Comparison of ENCODE assay signal across 20 cellular contexts in genomic region chr19:44894946-44895345, GRCh38. TPM values are rescaled to one million over a fixed set of nuclear protein-coding genes. Genes with fewer than 3 reads are reported as not detected.
A peak's percentile ranks its signal among the peaks of the same experiment; 100 is the strongest.
DNase-seq lines count a peak whose midpoint lies in the region; ATAC-seq, FAIRE-seq and TF ChIP-seq lines count a peak whose summit lies in the region.
"Had no signal": no experiment of that assay in that cellular context is flagged by ENCODE, and none has a peak within 500 bp of the region (broad histone marks: within the 10 kb centered on the region; RNA-seq: fewer than 3 reads in every experiment).

No MANE protein-coding gene starts in this region.

- POLR2A ChIA-PET in HepG2 (lab: Yijun Ruan, JAX), result interaction anchor here (1.1 to 1.4 kb wide), 3 partner anchors 9 to 60 kb away, joined by 3 to 7 read pairs (median 4); partner anchors contain the start of genes APOE and CLPTM1
- POLR2A ChIA-PET in activated CD8-positive, alpha-beta T cell treated with anti-CD3 and anti-CD28 coated beads for 36 hours (lab: Charles Lee), result interaction anchor here (0.6 to 3.5 kb wide), 4 partner anchors 10 to 137 kb away, joined by 3 to 14 read pairs (median 3); partner anchors contain the start of gene APOE

- H3K27me3 Mint-ChIP-seq in activated CD8-positive, alpha-beta T cell treated with anti-CD3 and anti-CD28 coated beads for 36 hours, result no peaks in the 10 kb centered on the region
- H3K27me3 Mint-ChIP-seq in endothelial cell (ENCODE audit: unreplicated experiment), result peaks cover 22% of the 10 kb centered on the region

- H4K20me1 ChIP-seq in HepG2 (ENCODE audit: insufficient read depth, low read length), result no peaks in the 10 kb centered on the region

- DNase-seq in HepG2 (ENCODE audit: low spot score) (no peak), right lobe of liver (no peak), endothelial cell (ENCODE audit: low spot score) (no peak), ecto neural progenitor cell (ENCODE audit: low spot score) (no peak)
- no peak for DNase-seq in activated CD8-positive, alpha-beta T cell treated with anti-CD3 and anti-CD28 coated beads for 36 hours
- DNase-seq: DND-41; NCI-H1092 treated with DMSO at 0.1 percent for 48 hours; NCI-H510A; NCI-H748 treated with DMSO at 0.1 percent for 48 hours; NK-92 treated with Interleukin-12 subunit alpha and Interleukin-12 subunit beta, amount 100 ng/mL, for 24 hours; Peyer's patch had no signal

- BruUV-seq in HepG2 (replicated peaks; lab: Mats Ljungman, UMichigan), result no TSS peak

- CTCF ChIA-PET in HepG2 (lab: Yijun Ruan, JAX; ENCODE audit: low intra/inter-chr PET ratio, low total read pairs), result no interaction called here
- CTCF ChIA-PET in activated CD8-positive, alpha-beta T cell treated with anti-CD3 and anti-CD28 coated beads for 36 hours (lab: Charles Lee), result interaction anchor here (0.8 to 1.1 kb wide), 2 partner anchors 10 to 165 kb away, joined by 3 read pairs; no protein-coding TSS in a partner anchor

- in situ Hi-C loops in HepG2 (cut with HindIII; ENCODE audit: extremely low pct_ligation_motif_present, low pct_unique_long_range_greater_than_20kb), result no loop called here

- WGBS in HepG2 (ENCODE audit: low lambda C conversion rate), result 83% methylated on average over 9 of the region's 9 CpGs
- 65% methylated on average over 4 of the region's 9 CpGs for WGBS in right lobe of liver (ENCODE audit: insufficient coverage, low coverage, low lambda C conversion rate, missing lambda C conversion rate)

- H3K9me3 ChIP-seq in HepG2 (ENCODE audit: low read length), result no peaks in the 10 kb centered on the region
- no peaks in the 10 kb centered on the region for H3K9me3 ChIP-seq in right lobe of liver
- H3K9me3 ChIP-seq: Peyer's patch had no signal

- no peaks in the 10 kb centered on the region; a peak in 1 of 5 replicates for H3K27me3 ChIP-seq in HepG2 (ENCODE audit: control insufficient read depth in 1 of 2, insufficient read depth in 2 of 2, low read length in 2 of 2)
- no peaks in the 10 kb centered on the region for H3K27me3 ChIP-seq in right lobe of liver
- H3K27me3 ChIP-seq: Peyer's patch had no signal

- no peak overlapping the region for H3K27ac ChIP-seq in HepG2 (ENCODE audit: extremely low read length, insufficient read depth, low read length)
- H3K27ac ChIP-seq in right lobe of liver, result no peak overlapping the region
- H3K27ac ChIP-seq: C4-2B, Peyer's patch had no signal

- H2AFZ ChIP-seq in HepG2 (ENCODE audit: low read length), result no peak overlapping the region
- H2AFZ ChIP-seq: GM23338 had no signal

- no peak for TF ChIP-seq CTCF in HepG2 (CRISPR knock-in tag; IDR thresholded peaks at IDR 0.05)
- no peak for TF ChIP-seq CTCF in right lobe of liver (IDR thresholded peaks at IDR 0.05)
- TF ChIP-seq CTCF in activated CD8-positive, alpha-beta T cell treated with anti-CD3 and anti-CD28 coated beads for 36 hours (IDR thresholded peaks at IDR 0.05), result no peak
- TF ChIP-seq CTCF in endothelial cell (IDR thresholded peaks at IDR 0.05; ENCODE audit: unreplicated experiment), result no peak

- TF ChIP-seq EP300 in HepG2 (IDR thresholded peaks at IDR 0.05; ENCODE audit: low read depth in 2 of 2, low read length in 2 of 2) (no peak), HepG2 (CRISPR knock-in tag; IDR thresholded peaks at IDR 0.05; ENCODE audit: borderline replicate concordance) (no peak)

- 0 out of 2 replicates have a peak overlapping the region, but pooled peaks have one; percentile 8 for H3K9ac ChIP-seq in HepG2 (ENCODE audit: insufficient read depth, low read depth, low read length)

- H3K9me3 Mint-ChIP-seq in activated CD8-positive, alpha-beta T cell treated with anti-CD3 and anti-CD28 coated beads for 36 hours, result no peaks in the 10 kb centered on the region
- no peaks in the 10 kb centered on the region for H3K9me3 Mint-ChIP-seq in endothelial cell (ENCODE audit: unreplicated experiment)

- TF ChIP-seq POLR2A in HepG2 (IDR thresholded peaks at IDR 0.05; ENCODE audit: insufficient read depth in 1 of 2, low read depth in 2 of 2, low read length in 2 of 2) (no peak), right lobe of liver (IDR thresholded peaks at IDR 0.05) (no peak)

- H3K4me1 ChIP-seq in HepG2 (ENCODE audit: insufficient read depth, low read length) (peaks cover 21% of the 10 kb centered on the region), right lobe of liver (peaks cover 0 to 17% (median 4%) of the 10 kb centered on the region in 4 donors)

- H3K79me2 ChIP-seq in HepG2 (ENCODE audit: insufficient read depth, low read length), result peaks cover 39% of the 10 kb centered on the region

- no peak for FAIRE-seq in HepG2 (lab: Jason Lieb, UNC)
- FAIRE-seq: K562 had no signal

- TF ChIP-seq RAD21 in HepG2 (CRISPR knock-in tag; IDR thresholded peaks at IDR 0.05), result no peak

- H3K4me2 ChIP-seq in HepG2 (ENCODE audit: low read depth, low read length), result no peak overlapping the region
- H3K4me2 ChIP-seq: GM23338 had no signal

- peaks cover 44 to 62% of the 10 kb centered on the region in 2 experiments for H3K36me3 ChIP-seq in HepG2 (replicated peaks in 1 of 2; ENCODE audit: control insufficient read depth in 1 of 2, insufficient read depth in 2 of 2, low read length in 2 of 2)
- peaks cover 0 to 31% (median 18%) of the 10 kb centered on the region in 4 donors for H3K36me3 ChIP-seq in right lobe of liver

- no peak for ATAC-seq in HepG2
- no peak for ATAC-seq in right lobe of liver
- no peak for ATAC-seq in activated CD8-positive, alpha-beta T cell treated with anti-CD3 and anti-CD28 coated beads for 36 hours
- no peak for ATAC-seq in GM18861 (IDR thresholded peaks at IDR 0.05; ENCODE audit: unreplicated experiment)
- ATAC-seq in GM21367 (IDR thresholded peaks at IDR 0.05; ENCODE audit: unreplicated experiment), result no peak
- ATAC-seq: GM23338, HCT116, K562, Right ventricle myocardium inferior had no signal

- H3K27ac Mint-ChIP-seq in activated CD8-positive, alpha-beta T cell treated with anti-CD3 and anti-CD28 coated beads for 36 hours, result peak overlapping the region; percentile 20
- H3K27ac Mint-ChIP-seq in endothelial cell (ENCODE audit: unreplicated experiment), result peak overlapping the region; percentile 52
- H3K27ac Mint-ChIP-seq: GM23338 had no signal

- no peak overlapping the region for H3K4me3 Mint-ChIP-seq in activated CD8-positive, alpha-beta T cell treated with anti-CD3 and anti-CD28 coated beads for 36 hours
- peak overlapping the region; percentile 60 for H3K4me3 Mint-ChIP-seq in endothelial cell (ENCODE audit: unreplicated experiment)
- H3K4me3 Mint-ChIP-seq: GM23338 had no signal

- intact Hi-C loops in HepG2 (cut with micrococcal nuclease; ENCODE audit: unreplicated experiment) (no loop called here), right lobe of liver (cut with DNase I) (no loop called here)
- intact Hi-C loops in activated CD8-positive, alpha-beta T cell treated with anti-CD3 and anti-CD28 coated beads for 36 hours (cut with micrococcal nuclease), result no loop called here

- no peak overlapping the region for H3K4me3 ChIP-seq in HepG2 (replicated peaks in 1 of 3; ENCODE audit: insufficient read depth in 1 of 3, low read depth in 2 of 3, low read length in 3 of 3)
- no peak overlapping the region for H3K4me3 ChIP-seq in right lobe of liver
- H3K4me3 ChIP-seq: GM23338, K562, Peyer's patch had no signal

- H3K4me1 Mint-ChIP-seq in activated CD8-positive, alpha-beta T cell treated with anti-CD3 and anti-CD28 coated beads for 36 hours (ENCODE audit: low read depth), result peaks cover 28% of the 10 kb centered on the region
- H3K4me1 Mint-ChIP-seq in endothelial cell (ENCODE audit: unreplicated experiment), result peaks cover 13% of the 10 kb centered on the region

- H3K36me3 Mint-ChIP-seq in activated CD8-positive, alpha-beta T cell treated with anti-CD3 and anti-CD28 coated beads for 36 hours (ENCODE audit: low read depth), result peaks cover 48% of the 10 kb centered on the region
- peaks cover 56% of the 10 kb centered on the region for H3K36me3 Mint-ChIP-seq in endothelial cell (ENCODE audit: low read depth, unreplicated experiment)

RNA-seq across cellular contexts. Expression of gene TOMM40, which starts 3.9 kb away (rescaled TPM):
- total RNA-seq in HepG2 (2016; rRNA removed; fragmentation: Illumina TruSeq; extraction: Trizol) (84.5 and 110 TPM in 2 replicates), right lobe of liver (10 to 100 TPM; 24.9 to 82.6 (median 26.7) TPM), endothelial cell (ENCODE audit: unreplicated experiment) (60.5 TPM)
- total RNA-seq in HepG2 (2016; cell fraction: cytosol; rRNA removed; fragmentation: Illumina TruSeq; extraction: Trizol; ENCODE audit: low read depth), result 53.8 and 61.2 TPM in 2 replicates
- 80.8 and 107 TPM in 2 replicates for total RNA-seq in HepG2 (2016; cell fraction: insoluble cytoplasmic fraction; rRNA removed; fragmentation: Illumina TruSeq; extraction: Trizol)
- 83.6 and 90.9 TPM in 2 replicates for total RNA-seq in HepG2 (2016; cell fraction: membrane; rRNA removed; fragmentation: Illumina TruSeq; extraction: Trizol)
- 53.3 and 59.8 TPM in 2 replicates for total RNA-seq in HepG2 (2016; cell fraction: nucleus; rRNA removed; fragmentation: Illumina TruSeq; extraction: Trizol)
- polyA plus RNA-seq in HepG2 (2011; rRNA removed), result 72.0 and 80.8 TPM in 2 replicates
- 70.1 and 101 TPM in 2 replicates for polyA plus RNA-seq in HepG2 (2011; cell fraction: cytosol; rRNA removed)
- 86.1 and 90.7 TPM in 2 replicates for polyA plus RNA-seq in HepG2 (2011; cell fraction: nucleus; rRNA removed)
- polyA plus RNA-seq in HepG2 (2012), result 50.6 and 56.9 TPM in 2 replicates
- polyA plus RNA-seq in HepG2 (2016; cell fraction: cytosol; fragmentation: Illumina TruSeq; extraction: Trizol; ENCODE audit: low read depth), result 78.5 and 80.1 TPM in 2 replicates
- polyA plus RNA-seq in HepG2 (2016; cell fraction: insoluble cytoplasmic fraction; fragmentation: Illumina TruSeq; extraction: Trizol; ENCODE audit: low read depth), result 123 and 139 TPM in 2 replicates
- polyA plus RNA-seq in HepG2 (2016; cell fraction: membrane; fragmentation: Illumina TruSeq; extraction: Trizol; ENCODE audit: low read depth), result 85.7 and 87.8 TPM in 2 replicates
- polyA plus RNA-seq in HepG2 (2016; cell fraction: nucleus; fragmentation: Illumina TruSeq; extraction: Trizol; ENCODE audit: insufficient read depth, low read depth), result 130 and 133 TPM in 2 replicates
- 89.9 and 116 TPM in 2 replicates for polyA minus RNA-seq in HepG2 (2011; rRNA and poly(A)+ RNA removed; ENCODE audit: low replicate concordance)
- 25.4 and 31.5 TPM in 2 replicates for polyA minus RNA-seq in HepG2 (2011; cell fraction: cytosol; rRNA and poly(A)+ RNA removed)
- 14.4 and 14.8 TPM in 2 replicates for polyA minus RNA-seq in HepG2 (2011; cell fraction: nucleus; rRNA and poly(A)+ RNA removed)
- total RNA-seq in activated CD8-positive, alpha-beta T cell treated with anti-CD3 and anti-CD28 coated beads for 36 hours, result 100 to 1,000 TPM; 134 to 138 TPM

RNA-seq across cellular contexts. Expression of gene APOE, which starts 10.7 kb away (rescaled TPM):
- total RNA-seq in HepG2 (2016; rRNA removed; fragmentation: Illumina TruSeq; extraction: Trizol), result 458 and 1,328 TPM in 2 replicates
- total RNA-seq in HepG2 (2016; cell fraction: cytosol; rRNA removed; fragmentation: Illumina TruSeq; extraction: Trizol; ENCODE audit: low read depth), result 159 and 166 TPM in 2 replicates
- total RNA-seq in HepG2 (2016; cell fraction: insoluble cytoplasmic fraction; rRNA removed; fragmentation: Illumina TruSeq; extraction: Trizol), result 502 and 1,332 TPM in 2 replicates
- total RNA-seq in HepG2 (2016; cell fraction: membrane; rRNA removed; fragmentation: Illumina TruSeq; extraction: Trizol), result 224 and 230 TPM in 2 replicates
- total RNA-seq in HepG2 (2016; cell fraction: nucleus; rRNA removed; fragmentation: Illumina TruSeq; extraction: Trizol), result 800 and 999 TPM in 2 replicates
- polyA plus RNA-seq in HepG2 (2011; rRNA removed), result 1,470 and 1,944 TPM in 2 replicates
- polyA plus RNA-seq in HepG2 (2011; cell fraction: cytosol; rRNA removed), result 2,997 and 3,700 TPM in 2 replicates
- 1,674 and 2,058 TPM in 2 replicates for polyA plus RNA-seq in HepG2 (2011; cell fraction: nucleus; rRNA removed)
- polyA plus RNA-seq in HepG2 (2012), result 709 and 938 TPM in 2 replicates
- polyA plus RNA-seq in HepG2 (2016; cell fraction: cytosol; fragmentation: Illumina TruSeq; extraction: Trizol; ENCODE audit: low read depth), result 177 and 191 TPM in 2 replicates
- polyA plus RNA-seq in HepG2 (2016; cell fraction: insoluble cytoplasmic fraction; fragmentation: Illumina TruSeq; extraction: Trizol; ENCODE audit: low read depth), result 450 and 491 TPM in 2 replicates
- polyA plus RNA-seq in HepG2 (2016; cell fraction: membrane; fragmentation: Illumina TruSeq; extraction: Trizol; ENCODE audit: low read depth), result 185 and 190 TPM in 2 replicates
- 1,533 and 1,741 TPM in 2 replicates for polyA plus RNA-seq in HepG2 (2016; cell fraction: nucleus; fragmentation: Illumina TruSeq; extraction: Trizol; ENCODE audit: insufficient read depth, low read depth)
- polyA minus RNA-seq in HepG2 (2011; rRNA and poly(A)+ RNA removed; ENCODE audit: low replicate concordance), result 0.40 and 224 TPM in 2 replicates
- polyA minus RNA-seq in HepG2 (2011; cell fraction: cytosol; rRNA and poly(A)+ RNA removed), result 272 and 395 TPM in 2 replicates
- 73.5 and 101 TPM in 2 replicates for polyA minus RNA-seq in HepG2 (2011; cell fraction: nucleus; rRNA and poly(A)+ RNA removed)
- 1,000 to 10,000 TPM; 3,480 to 8,780 (median 4,667) TPM for total RNA-seq in right lobe of liver
- total RNA-seq in activated CD8-positive, alpha-beta T cell treated with anti-CD3 and anti-CD28 coated beads for 36 hours, result 1 to 10 TPM in 1 of 2 experiments, under 1 TPM in 1; 0.87 to 1.2 TPM
- total RNA-seq in endothelial cell (ENCODE audit: unreplicated experiment), result 258 TPM

RNA-seq across cellular contexts. Expression of gene APOC1, which starts 19.5 kb away (rescaled TPM):
- total RNA-seq in HepG2 (2016; rRNA removed; fragmentation: Illumina TruSeq; extraction: Trizol) (417 and 600 TPM in 2 replicates), right lobe of liver (1,000 to 10,000 TPM; 4,903 to 7,393 (median 5,741) TPM), endothelial cell (ENCODE audit: unreplicated experiment) (44.8 TPM)
- 534 and 640 TPM in 2 replicates for total RNA-seq in HepG2 (2016; cell fraction: cytosol; rRNA removed; fragmentation: Illumina TruSeq; extraction: Trizol; ENCODE audit: low read depth)
- total RNA-seq in HepG2 (2016; cell fraction: insoluble cytoplasmic fraction; rRNA removed; fragmentation: Illumina TruSeq; extraction: Trizol), result 415 and 575 TPM in 2 replicates
- 550 and 704 TPM in 2 replicates for total RNA-seq in HepG2 (2016; cell fraction: membrane; rRNA removed; fragmentation: Illumina TruSeq; extraction: Trizol)
- total RNA-seq in HepG2 (2016; cell fraction: nucleus; rRNA removed; fragmentation: Illumina TruSeq; extraction: Trizol), result 303 and 371 TPM in 2 replicates
- 1,235 and 1,480 TPM in 2 replicates for polyA plus RNA-seq in HepG2 (2011; rRNA removed)
- polyA plus RNA-seq in HepG2 (2011; cell fraction: cytosol; rRNA removed), result 789 and 856 TPM in 2 replicates
- polyA plus RNA-seq in HepG2 (2011; cell fraction: nucleus; rRNA removed), result 221 and 239 TPM in 2 replicates
- polyA plus RNA-seq in HepG2 (2012), result 609 and 1,000 TPM in 2 replicates
- 629 and 790 TPM in 2 replicates for polyA plus RNA-seq in HepG2 (2016; cell fraction: cytosol; fragmentation: Illumina TruSeq; extraction: Trizol; ENCODE audit: low read depth)
- polyA plus RNA-seq in HepG2 (2016; cell fraction: insoluble cytoplasmic fraction; fragmentation: Illumina TruSeq; extraction: Trizol; ENCODE audit: low read depth), result 381 and 408 TPM in 2 replicates
- 501 and 616 TPM in 2 replicates for polyA plus RNA-seq in HepG2 (2016; cell fraction: membrane; fragmentation: Illumina TruSeq; extraction: Trizol; ENCODE audit: low read depth)
- polyA plus RNA-seq in HepG2 (2016; cell fraction: nucleus; fragmentation: Illumina TruSeq; extraction: Trizol; ENCODE audit: insufficient read depth, low read depth), result 540 and 648 TPM in 2 replicates
- polyA minus RNA-seq in HepG2 (2011; rRNA and poly(A)+ RNA removed; ENCODE audit: low replicate concordance), result 364 TPM in 1 of 2 replicates, not detected in the other
- polyA minus RNA-seq in HepG2 (2011; cell fraction: cytosol; rRNA and poly(A)+ RNA removed), result 191 and 220 TPM in 2 replicates
- polyA minus RNA-seq in HepG2 (2011; cell fraction: nucleus; rRNA and poly(A)+ RNA removed), result 50.5 and 79.1 TPM in 2 replicates
- 1 to 10 TPM; 2.5 to 3.6 TPM for total RNA-seq in activated CD8-positive, alpha-beta T cell treated with anti-CD3 and anti-CD28 coated beads for 36 hours

RNA-seq across cellular contexts. Expression of gene APOC4, which starts 47.1 kb away (rescaled TPM):
- total RNA-seq in HepG2 (2016; rRNA removed; fragmentation: Illumina TruSeq; extraction: Trizol), result 0.46 TPM in 1 of 2 replicates, not detected in the other
- 0.79 TPM in 1 of 2 replicates, not detected in the other for total RNA-seq in HepG2 (2016; cell fraction: cytosol; rRNA removed; fragmentation: Illumina TruSeq; extraction: Trizol; ENCODE audit: low read depth)
- 1.1 TPM in 1 of 2 replicates, not detected in the other for total RNA-seq in HepG2 (2016; cell fraction: insoluble cytoplasmic fraction; rRNA removed; fragmentation: Illumina TruSeq; extraction: Trizol)
- 0.49 and 0.72 TPM in 2 replicates for total RNA-seq in HepG2 (2016; cell fraction: membrane; rRNA removed; fragmentation: Illumina TruSeq; extraction: Trizol)
- total RNA-seq in HepG2 (2016; cell fraction: nucleus; rRNA removed; fragmentation: Illumina TruSeq; extraction: Trizol), result not detected in 2 replicates
- not detected in 2 replicates for polyA plus RNA-seq in HepG2 (2011; rRNA removed)
- not detected in 2 replicates for polyA plus RNA-seq in HepG2 (2011; cell fraction: cytosol; rRNA removed)
- polyA plus RNA-seq in HepG2 (2011; cell fraction: nucleus; rRNA removed), result not detected in 2 replicates
- not detected in 2 replicates for polyA plus RNA-seq in HepG2 (2012)
- 0.45 and 0.79 TPM in 2 replicates for polyA plus RNA-seq in HepG2 (2016; cell fraction: cytosol; fragmentation: Illumina TruSeq; extraction: Trizol; ENCODE audit: low read depth)
- not detected in 2 replicates for polyA plus RNA-seq in HepG2 (2016; cell fraction: insoluble cytoplasmic fraction; fragmentation: Illumina TruSeq; extraction: Trizol; ENCODE audit: low read depth)
- 0.41 TPM in 1 of 2 replicates, not detected in the other for polyA plus RNA-seq in HepG2 (2016; cell fraction: membrane; fragmentation: Illumina TruSeq; extraction: Trizol; ENCODE audit: low read depth)
- polyA plus RNA-seq in HepG2 (2016; cell fraction: nucleus; fragmentation: Illumina TruSeq; extraction: Trizol; ENCODE audit: insufficient read depth, low read depth), result not detected in 2 replicates
- not detected in 2 replicates for polyA minus RNA-seq in HepG2 (2011; rRNA and poly(A)+ RNA removed; ENCODE audit: low replicate concordance)
- polyA minus RNA-seq in HepG2 (2011; cell fraction: cytosol; rRNA and poly(A)+ RNA removed), result not detected in 2 replicates
- not detected in 2 replicates for polyA minus RNA-seq in HepG2 (2011; cell fraction: nucleus; rRNA and poly(A)+ RNA removed)
- total RNA-seq in right lobe of liver, result 100 to 1,000 TPM in 5 of 6 experiments, 10 to 100 TPM in 1; 55.6 to 462 (median 203) TPM
- total RNA-seq in activated CD8-positive, alpha-beta T cell treated with anti-CD3 and anti-CD28 coated beads for 36 hours, result not detected
- total RNA-seq in endothelial cell (ENCODE audit: unreplicated experiment), result not detected
- total RNA-seq: G401, GM23338, K562, Peyer's patch, Right ventricle myocardium inferior, SK-MEL-5 had no signal
- polyA plus RNA-seq: GM23338 had no signal

RNA-seq across cellular contexts. Expression of gene NECTIN2, which starts 48.8 kb away (rescaled TPM):
- total RNA-seq in HepG2 (2016; rRNA removed; fragmentation: Illumina TruSeq; extraction: Trizol) (32.7 and 75.4 TPM in 2 replicates), right lobe of liver (100 to 1,000 TPM in 1 of 6 experiments, 10 to 100 TPM in 5; 63.5 to 127 (median 87.4) TPM), endothelial cell (ENCODE audit: unreplicated experiment) (342 TPM)
- 14.1 and 16.2 TPM in 2 replicates for total RNA-seq in HepG2 (2016; cell fraction: cytosol; rRNA removed; fragmentation: Illumina TruSeq; extraction: Trizol; ENCODE audit: low read depth)
- 26.6 and 79.7 TPM in 2 replicates for total RNA-seq in HepG2 (2016; cell fraction: insoluble cytoplasmic fraction; rRNA removed; fragmentation: Illumina TruSeq; extraction: Trizol)
- 27.2 and 31.1 TPM in 2 replicates for total RNA-seq in HepG2 (2016; cell fraction: membrane; rRNA removed; fragmentation: Illumina TruSeq; extraction: Trizol)
- 65.4 and 75.4 TPM in 2 replicates for total RNA-seq in HepG2 (2016; cell fraction: nucleus; rRNA removed; fragmentation: Illumina TruSeq; extraction: Trizol)
- 114 and 164 TPM in 2 replicates for polyA plus RNA-seq in HepG2 (2011; rRNA removed)
- polyA plus RNA-seq in HepG2 (2011; cell fraction: cytosol; rRNA removed), result 99.1 and 107 TPM in 2 replicates
- 78.9 and 91.7 TPM in 2 replicates for polyA plus RNA-seq in HepG2 (2011; cell fraction: nucleus; rRNA removed)
- polyA plus RNA-seq in HepG2 (2012), result 75.5 and 159 TPM in 2 replicates
- 13.2 and 14.3 TPM in 2 replicates for polyA plus RNA-seq in HepG2 (2016; cell fraction: cytosol; fragmentation: Illumina TruSeq; extraction: Trizol; ENCODE audit: low read depth)
- polyA plus RNA-seq in HepG2 (2016; cell fraction: insoluble cytoplasmic fraction; fragmentation: Illumina TruSeq; extraction: Trizol; ENCODE audit: low read depth), result 33.0 and 42.6 TPM in 2 replicates
- 24.0 and 26.9 TPM in 2 replicates for polyA plus RNA-seq in HepG2 (2016; cell fraction: membrane; fragmentation: Illumina TruSeq; extraction: Trizol; ENCODE audit: low read depth)
- 142 TPM in 2 replicates for polyA plus RNA-seq in HepG2 (2016; cell fraction: nucleus; fragmentation: Illumina TruSeq; extraction: Trizol; ENCODE audit: insufficient read depth, low read depth)
- polyA minus RNA-seq in HepG2 (2011; rRNA and poly(A)+ RNA removed; ENCODE audit: low replicate concordance), result 35.2 and 152 TPM in 2 replicates
- polyA minus RNA-seq in HepG2 (2011; cell fraction: cytosol; rRNA and poly(A)+ RNA removed), result 59.6 and 69.2 TPM in 2 replicates
- polyA minus RNA-seq in HepG2 (2011; cell fraction: nucleus; rRNA and poly(A)+ RNA removed), result 28.7 and 29.8 TPM in 2 replicates
- total RNA-seq in activated CD8-positive, alpha-beta T cell treated with anti-CD3 and anti-CD28 coated beads for 36 hours, result under 1 TPM; 0.36 to 0.65 TPM

Comparison
In these comparisons a context has a peak if more than half of its experiments do, and no peak if none do; other contexts are left out.
1. RNA of gene APOE, which starts 10.7 kb away (total RNA-seq): 3,480 to 8,780 TPM in right lobe of liver, 159 to 1,332 TPM in HepG2 and 258 TPM in endothelial cell (single experiment); 0.87 to 1.2 TPM in activated CD8-positive, alpha-beta T cell treated with anti-CD3 and anti-CD28 coated beads for 36 hours; every median in the first group is over 10 times any median in the second.